9 cellular contexts compared by ENCODE assay signal in the genomic region with DNA sequence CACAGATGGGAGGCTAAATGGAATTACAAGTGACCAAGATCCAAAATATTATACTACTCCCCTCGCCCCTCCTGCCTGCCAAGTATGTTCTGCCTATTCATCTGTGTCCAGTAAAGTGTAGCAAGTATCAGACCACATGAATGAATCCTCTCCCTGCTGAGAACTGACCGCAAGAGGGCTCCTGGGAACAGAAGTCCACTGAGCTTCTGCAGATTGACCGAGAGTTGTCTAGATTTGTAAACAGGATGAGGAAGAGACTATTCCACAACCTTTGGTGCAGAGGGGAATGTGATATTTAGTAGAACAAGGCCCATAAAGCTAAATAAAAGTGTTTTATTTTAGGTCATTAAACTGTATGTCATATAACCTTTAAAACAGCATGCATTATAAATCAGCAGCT.
DNase-seq lines count a peak whose midpoint lies in the region; ATAC-seq and TF ChIP-seq lines count a peak whose summit lies in the region.
"Had no signal": no experiment of that assay in that cellular context is flagged by ENCODE, and none has a peak within 500 bp of the region (broad histone marks: within the 10 kb centered on the region; RNA-seq: fewer than 3 reads in every experiment).

No MANE protein-coding gene starts in this region.

- H3K9me3 ChIP-seq in smooth muscle cell (replicated peaks; ENCODE audit: low read depth), result no peaks in the 10 kb centered on the region
- H3K9me3 ChIP-seq: psoas muscle had no signal

- H3K27ac ChIP-seq in smooth muscle cell (ENCODE audit: low read depth), result no peak overlapping the region
- H3K27ac ChIP-seq: psoas muscle had no signal

- no peak overlapping the region for H3K4me2 ChIP-seq in smooth muscle cell

- H3K4me3 ChIP-seq in smooth muscle cell, result no peak overlapping the region
- H3K4me3 ChIP-seq: psoas muscle had no signal

- H3K36me3 Mint-ChIP-seq in effector memory CD8-positive, alpha-beta T cell (ENCODE audit: insufficient read depth), result no peaks in the 10 kb centered on the region

- H2AFZ ChIP-seq in smooth muscle cell (ENCODE audit: low read depth), result no peak overlapping the region

- no peak overlapping the region for H3K4me3 Mint-ChIP-seq in effector memory CD8-positive, alpha-beta T cell
- H3K4me3 Mint-ChIP-seq: activated T-cell treated with anti-CD3 and anti-CD28 coated beads, Interleukin-2, amount 50 U/mL, for 24 hours had no signal

- no peaks in the 10 kb centered on the region for H3K4me1 ChIP-seq in smooth muscle cell (ENCODE audit: low read depth)
- H3K4me1 ChIP-seq: psoas muscle had no signal

- 69% methylated on average over 3 of the region's 3 CpGs for WGBS in smooth muscle cell (ENCODE audit: low lambda C conversion rate)

- H3K4me1 Mint-ChIP-seq in effector memory CD8-positive, alpha-beta T cell (ENCODE audit: low read depth in 2 of 2), result no peaks in the 10 kb centered on the region

- no peaks in the 10 kb centered on the region for H3K27me3 Mint-ChIP-seq in effector memory CD8-positive, alpha-beta T cell
- H3K27me3 Mint-ChIP-seq: activated T-cell treated with anti-CD3 and anti-CD28 coated beads, Interleukin-2, amount 50 U/mL, for 24 hours had no signal

- H3K27ac Mint-ChIP-seq in effector memory CD8-positive, alpha-beta T cell, result no peak overlapping the region
- H3K27ac Mint-ChIP-seq: activated T-cell treated with anti-CD3 and anti-CD28 coated beads, Interleukin-2, amount 50 U/mL, for 24 hours had no signal

- no peak overlapping the region for H3K9ac ChIP-seq in smooth muscle cell (ENCODE audit: low read depth)

- H4K20me1 ChIP-seq in smooth muscle cell (ENCODE audit: low read depth), result no peaks in the 10 kb centered on the region

- peak; percentile 14 for DNase-seq in HK-2 (ENCODE audit: unreplicated experiment)
- peak; percentile 27 for DNase-seq in SHP77 treated with DMSO at 0.1 percent for 48 hours (lab: John Stamatoyannopoulos, UW)
- DNase-seq in hippocampal formation (lab: John Stamatoyannopoulos, UW), result peak; percentile 19 to 34
- no peak for DNase-seq in smooth muscle cell (lab: John Stamatoyannopoulos, UW; ENCODE audit: unreplicated experiment)
- no peak for DNase-seq in effector memory CD8-positive, alpha-beta T cell
- no peak for DNase-seq in dermis blood vessel endothelial cell
- DNase-seq: activated T-cell treated with anti-CD3 and anti-CD28 coated beads, Interleukin-2, amount 50 U/mL, for 24 hours; psoas muscle had no signal

- peak; percentile 24 for TF ChIP-seq CTCF in smooth muscle cell (IDR thresholded peaks at IDR 0.05; ENCODE audit: borderline replicate concordance, insufficient read depth, poor library complexity, severe bottlenecking)

- H3K9me3 Mint-ChIP-seq in effector memory CD8-positive, alpha-beta T cell, result peaks cover 7 to 27% of the 10 kb centered on the region in 2 donors
- H3K9me3 Mint-ChIP-seq: activated T-cell treated with anti-CD3 and anti-CD28 coated beads, Interleukin-2, amount 50 U/mL, for 24 hours had no signal

- no peaks in the 10 kb centered on the region for H3K36me3 ChIP-seq in smooth muscle cell (ENCODE audit: low read depth)

- H3K27me3 ChIP-seq in smooth muscle cell (ENCODE audit: low read depth), result peaks cover 11% of the 10 kb centered on the region

- no peaks in the 10 kb centered on the region for H3K79me2 ChIP-seq in smooth muscle cell (ENCODE audit: low read depth)

- ATAC-seq in HG02840 (IDR thresholded peaks at IDR 0.05; ENCODE audit: low FRiP score, unreplicated experiment), result no peak
- no peak for ATAC-seq in effector memory CD8-positive, alpha-beta T cell (replicated peaks)
- ATAC-seq: psoas muscle had no signal

- H3F3A ChIP-seq in smooth muscle cell (ENCODE audit: low read depth), result no peaks in the 10 kb centered on the region

Comparison
In these comparisons a context has a peak if more than half of its experiments do, and no peak if none do; other contexts are left out.
1. DNase-seq: peak in HK-2 (single experiment), SHP77 treated with DMSO at 0.1 percent for 48 hours (single experiment) and hippocampal formation (2 of 2); none in smooth muscle cell (single experiment), effector memory CD8-positive, alpha-beta T cell (0 of 3) and dermis blood vessel endothelial cell (single experiment).